ENCODE assay signal across 8 cellular contexts in the genomic region with DNA sequence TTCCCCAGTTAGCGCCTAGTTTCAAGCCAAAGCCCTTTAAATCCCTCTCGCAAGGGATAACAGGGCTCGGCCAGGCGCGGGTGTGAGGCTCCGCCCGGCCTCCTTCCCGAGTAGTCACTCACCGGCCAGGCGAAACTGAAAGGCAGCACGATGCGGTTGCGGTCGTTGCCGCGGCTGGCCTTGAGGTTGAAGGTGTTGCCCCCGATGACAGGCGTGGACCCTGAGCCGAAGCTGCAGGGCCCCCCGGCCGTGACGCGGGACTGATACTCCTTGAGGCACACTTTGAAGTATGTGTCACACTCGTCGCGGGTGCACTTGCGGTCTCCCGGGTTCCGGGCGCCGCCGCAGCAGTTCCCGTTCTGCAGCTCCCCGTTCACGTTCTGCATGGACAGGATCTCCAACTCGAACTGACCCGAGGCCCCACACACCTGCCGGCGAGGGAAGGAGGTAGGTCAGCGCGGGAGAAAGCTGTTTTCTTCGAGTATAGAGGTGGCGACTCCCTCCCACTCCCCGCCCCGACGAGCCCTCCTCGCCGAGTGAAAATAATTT. TPM values are rescaled to one million over a fixed set of nuclear protein-coding genes. Genes with fewer than 3 reads are reported as not detected.
DNase-seq lines count a peak whose midpoint lies in the region; ATAC-seq and TF ChIP-seq lines count a peak whose summit lies in the region.

No MANE protein-coding gene starts in this region.

- intact Hi-C loops in sciatic nerve (cut with DNase I) = no loop called here

- H3K4me1 ChIP-seq in HAP-1 = peaks cover 28% of the 10 kb centered on the region

- peak overlapping the region; percentile 52 for H3K4me3 ChIP-seq in BJ (ENCODE audit: low read depth, low read length)
- peak overlapping the region; percentile 54 for H3K4me3 ChIP-seq in HAP-1

- H3K9me3 ChIP-seq in HAP-1 = no peaks in the 10 kb centered on the region

- CTCF ChIA-PET in BJ (lab: Yijun Ruan, JAX) = interaction anchor here (1.0 to 1.9 kb wide), 3 partner anchors 10 to 694 kb away, joined by 3 to 4 read pairs (median 4); no protein-coding TSS in a partner anchor

- no peaks in the 10 kb centered on the region; the same call in 1 of the 2 replicates for H3K36me3 ChIP-seq in BJ (ENCODE audit: control insufficient read depth, insufficient read depth, low read length)
- H3K36me3 ChIP-seq in HAP-1 (replicated peaks) = peaks cover 5% of the 10 kb centered on the region; the same call in 1 of the 2 replicates

- in situ Hi-C loops in HAP-1 (cut with MboI; ENCODE audit: low sequenced_read_pairs) = no loop called here

- H3K27me3 ChIP-seq in BJ (ENCODE audit: control insufficient read depth, insufficient read depth, low read length) (0 out of 2 replicates have a peak, but pooled peaks cover 2% of the 10 kb centered on the region), HAP-1 (ENCODE audit: low read depth) (no peaks in the 10 kb centered on the region)

- TF ChIP-seq CTCF in BJ (IDR thresholded peaks at IDR 0.05; ENCODE audit: insufficient read depth, low read depth, low read length) = no peak
- TF ChIP-seq CTCF in omental fat pad (IDR thresholded peaks at IDR 0.05) = no peak

- POLR2A ChIA-PET in BJ (lab: Charles Lee) = interaction anchor here (0.6 kb wide), 1 partner anchor 537 kb away, joined by 3 read pairs; no protein-coding TSS in a partner anchor

- ATAC-seq in sciatic nerve (no peak), omental fat pad (ENCODE audit: low FRiP score) (no peak), GM18870 (IDR thresholded peaks at IDR 0.05; ENCODE audit: unreplicated experiment) (no peak)

- DNase-seq in BJ (ENCODE audit: low read depth) (no peak), HAP-1 (ENCODE audit: low spot score in 2 of 2) (peak in 1 of 2 experiments; percentile 67), RPMI8226 (peak; percentile 77), astrocyte of the hippocampus (ENCODE audit: low read depth, low spot score) (peak; percentile 81), hypothalamus (lab: John Stamatoyannopoulos, UW) (peak in 28 of 51 donors; percentile 15 to 70 (median 38)), sciatic nerve (ENCODE audit: low spot score) (peak; percentile 81), omental fat pad (ENCODE audit: low spot score) (no peak)

RNA-seq across cellular contexts. Expression of a gene that starts 1.1 kb away (rescaled TPM):
- polyA plus RNA-seq in BJ (2011; rRNA removed) = 10.6 and 19.9 TPM in 2 replicates
- 27.1 and 52.7 TPM in 2 replicates for polyA minus RNA-seq in BJ (2011; rRNA and poly(A)+ RNA removed)
- total RNA-seq in sciatic nerve (81.6 TPM), omental fat pad (100 to 1,000 TPM in 1 of 4 donors, 10 to 100 TPM in 3; 64.2 to 153 (median 85.7) TPM)

Comparison
In these comparisons a context has a peak if more than half of its experiments do, and no peak if none do; other contexts are left out.
1. DNase-seq: peak in RPMI8226 (single experiment), astrocyte of the hippocampus (single experiment), hypothalamus (28 of 51) and sciatic nerve (single experiment); none in BJ (single experiment) and omental fat pad (single experiment).